23 cellular contexts compared by ENCODE assay signal in the genomic region with DNA sequence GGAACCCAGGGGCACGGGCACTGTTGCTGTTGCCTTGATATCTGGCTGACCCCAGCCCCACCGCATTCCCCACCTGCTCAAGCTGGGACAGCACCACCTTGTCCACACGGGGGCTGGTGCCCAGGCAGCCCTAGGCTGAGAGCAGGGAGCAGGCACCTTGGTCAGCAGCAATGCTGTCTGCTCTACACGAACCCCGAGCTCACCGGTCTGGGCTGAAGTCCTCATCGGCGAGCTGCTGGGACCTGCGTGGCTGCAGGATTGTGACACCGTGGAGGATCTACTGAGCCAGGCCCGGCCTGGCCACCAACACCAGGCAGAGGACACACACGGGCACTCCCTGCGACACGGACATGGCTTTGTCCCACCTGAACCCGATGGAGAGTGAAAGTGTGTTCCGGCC.
DNase-seq lines count a peak whose midpoint lies in the region; ATAC-seq, FAIRE-seq and TF ChIP-seq lines count a peak whose summit lies in the region.
"Had no signal": no experiment of that assay in that cellular context is flagged by ENCODE, and none has a peak within 500 bp of the region (broad histone marks: within the 10 kb centered on the region; RNA-seq: fewer than 3 reads in every experiment).

No MANE protein-coding gene starts in this region.

- no TSS peak for BruUV-seq in HepG2 (replicated peaks; lab: Mats Ljungman, UMichigan)

- H2BK120ac ChIP-seq in neuronal stem cell (ENCODE audit: low read depth, low read length): no peak overlapping the region

- peak overlapping the region; percentile 64 for H3K18ac ChIP-seq in neuronal stem cell (ENCODE audit: low read length)

- H3K79me2 ChIP-seq in HepG2 (ENCODE audit: insufficient read depth, low read length): no peaks in the 10 kb centered on the region

- H3K9me3 Mint-ChIP-seq in WTC11: no peaks in the 10 kb centered on the region
- H3K9me3 Mint-ChIP-seq: CD4-positive, alpha-beta T cell; CD8-positive, alpha-beta T cell had no signal

- H3K14ac ChIP-seq in neuronal stem cell (ENCODE audit: low read length): no peak overlapping the region

- TF ChIP-seq CTCF in HepG2 (CRISPR knock-in tag; IDR thresholded peaks at IDR 0.05) (no peak), right lobe of liver (IDR thresholded peaks at IDR 0.05) (no peak), WTC11 (IDR thresholded peaks at IDR 0.05) (no peak), body of pancreas (IDR thresholded peaks at IDR 0.05) (no peak)

- H2AFZ ChIP-seq in HepG2 (ENCODE audit: low read length) (no peak overlapping the region), neuronal stem cell (ENCODE audit: low read length) (no peak overlapping the region)

- intact Hi-C loops in HepG2 (cut with micrococcal nuclease; ENCODE audit: unreplicated experiment): no loop called here
- intact Hi-C loops in right lobe of liver (cut with DNase I): no loop called here
- intact Hi-C loops in body of pancreas (cut with DNase I): no loop called here

- CTCF ChIA-PET in HepG2 (lab: Yijun Ruan, JAX; ENCODE audit: low intra/inter-chr PET ratio, low total read pairs) (no interaction called here), WTC11 (lab: Charles Lee) (interaction anchor here (1.5 kb wide), 1 partner anchor 18 kb away, joined by 3 read pairs; no protein-coding TSS in a partner anchor)

- no peaks in the 10 kb centered on the region for H3K36me3 ChIP-seq in HepG2 (replicated peaks in 1 of 2; ENCODE audit: control insufficient read depth in 1 of 2, insufficient read depth in 2 of 2, low read length in 2 of 2)
- H3K36me3 ChIP-seq in right lobe of liver: no peaks in the 10 kb centered on the region
- H3K36me3 ChIP-seq in neuronal stem cell (replicated peaks in 1 of 2; ENCODE audit: control insufficient read depth in 2 of 2, insufficient read depth in 2 of 2, low read length in 2 of 2): no peaks in the 10 kb centered on the region
- H3K36me3 ChIP-seq in body of pancreas (replicated peaks in 1 of 2; ENCODE audit: insufficient read depth in 1 of 2, low read depth in 2 of 2): no peaks in the 10 kb centered on the region
- H3K36me3 ChIP-seq: BLaER1 treated with 17β-estradiol and CSF1 and Interleukin-3, amounts not matched to agents 10 nM and 100 nM had no signal

- 13% methylated on average over 6 of the region's 16 CpGs for WGBS in HepG2 (ENCODE audit: low lambda C conversion rate)
- WGBS in right lobe of liver (ENCODE audit: insufficient coverage, low coverage, low lambda C conversion rate, missing lambda C conversion rate): no CpG with 5 or more reads among the region's 16 CpGs
- no CpG with 5 or more reads among the region's 16 CpGs for WGBS in neuronal stem cell (ENCODE audit: extremely low coverage in 2 of 2, insufficient read length in 2 of 2, insufficient replicate concordance in 1 of 2), 2 donors
- WGBS in body of pancreas, 2 donors: 61% methylated on average over 16 of the region's 16 CpGs; no CpG with 5 or more reads in 1 of the 2 donors

- TF ChIP-seq EP300 in HepG2 (IDR thresholded peaks at IDR 0.05; ENCODE audit: low read depth in 2 of 2, low read length in 2 of 2) (no peak), HepG2 (CRISPR knock-in tag; IDR thresholded peaks at IDR 0.05; ENCODE audit: borderline replicate concordance) (no peak), Ishikawa (IDR thresholded peaks at IDR 0.05; ENCODE audit: borderline replicate concordance) (no peak)

- peak overlapping the region; percentile 49 for H2BK12ac ChIP-seq in neuronal stem cell (ENCODE audit: low read length)

- in situ Hi-C loops in HepG2 (cut with HindIII; ENCODE audit: extremely low pct_ligation_motif_present, low pct_unique_long_range_greater_than_20kb): no loop called here

- H2BK5ac ChIP-seq in neuronal stem cell (ENCODE audit: low read length): peak overlapping the region; percentile 24

- H4K20me1 ChIP-seq in HepG2 (ENCODE audit: insufficient read depth, low read length): no peaks in the 10 kb centered on the region

- no peak overlapping the region for H4K91ac ChIP-seq in neuronal stem cell (ENCODE audit: low read depth, low read length, poor library complexity)

- no peak for DNase-seq in HepG2 (ENCODE audit: low spot score)
- no peak for DNase-seq in right lobe of liver
- no peak for DNase-seq in WTC11 (ENCODE audit: low spot score)
- DNase-seq in neuronal stem cell (ENCODE audit: low spot score): no peak
- DNase-seq in body of pancreas: no peak
- DNase-seq in dedifferentiated amniotic fluid mesenchymal stem cell (ENCODE audit: extremely low spot score): no peak
- no peak for DNase-seq in SHP77 treated with DMSO at 0.1 percent for 48 hours (lab: John Stamatoyannopoulos, UW)
- DNase-seq: ACHN; Caco-2; Calu3; CD4-positive, alpha-beta T cell; CD8-positive, alpha-beta T cell; DMS79 treated with DMSO at 0.1 percent for 48 hours; GF-D8 had no signal

- peak overlapping the region; percentile 63 for H2AK5ac ChIP-seq in neuronal stem cell (ENCODE audit: low read depth, low read length)

- no peak overlapping the region for H4K8ac ChIP-seq in neuronal stem cell (ENCODE audit: low read depth, low read length)

- no peaks in the 10 kb centered on the region for H3K36me3 Mint-ChIP-seq in WTC11
- H3K36me3 Mint-ChIP-seq: CD8-positive, alpha-beta T cell had no signal

- H3K9me3 ChIP-seq in HepG2 (ENCODE audit: low read length) (no peaks in the 10 kb centered on the region), right lobe of liver (no peaks in the 10 kb centered on the region), neuronal stem cell (replicated peaks in 1 of 2; ENCODE audit: control insufficient read depth in 2 of 2, insufficient read depth in 1 of 2, low read depth in 1 of 2, low read length in 2 of 2) (no peaks in the 10 kb centered on the region), body of pancreas (no peaks in the 10 kb centered on the region)
- H3K9me3 ChIP-seq: BLaER1 treated with 17β-estradiol and CSF1 and Interleukin-3, amounts not matched to agents 10 nM and 100 nM; Caco-2 had no signal

- POLR2A ChIA-PET in HepG2 (lab: Yijun Ruan, JAX): no interaction called here
- POLR2A ChIA-PET in WTC11 (lab: Charles Lee): interaction anchor here (0.6 kb wide), 1 partner anchor 854 kb away, joined by 5 read pairs; no protein-coding TSS in a partner anchor

- H3K27ac Mint-ChIP-seq in WTC11: no peak overlapping the region
- H3K27ac Mint-ChIP-seq: B cell; CD4-positive, alpha-beta T cell; CD8-positive, alpha-beta T cell had no signal

- peaks cover 1% of the 10 kb centered on the region for H3K79me1 ChIP-seq in neuronal stem cell (ENCODE audit: low read depth, low read length)

- no peak overlapping the region for H3K4me3 ChIP-seq in HepG2 (replicated peaks in 1 of 3; ENCODE audit: insufficient read depth in 1 of 3, low read depth in 2 of 3, low read length in 3 of 3)
- H3K4me3 ChIP-seq in right lobe of liver: no peak overlapping the region
- H3K4me3 ChIP-seq in neuronal stem cell (ENCODE audit: low read length in 2 of 2): no peak overlapping the region
- no peak overlapping the region for H3K4me3 ChIP-seq in body of pancreas
- H3K4me3 ChIP-seq: BLaER1 treated with 17β-estradiol and CSF1 and Interleukin-3, amounts not matched to agents 10 nM and 100 nM had no signal

- H3K4me2 ChIP-seq in HepG2 (ENCODE audit: low read depth, low read length): no peak overlapping the region
- no peak overlapping the region for H3K4me2 ChIP-seq in neuronal stem cell (ENCODE audit: insufficient read depth, low read length, poor library complexity, severe bottlenecking)
- H3K4me2 ChIP-seq: BLaER1 treated with 17β-estradiol and CSF1 and Interleukin-3, amounts not matched to agents 10 nM and 100 nM had no signal

- H3K23ac ChIP-seq in neuronal stem cell (ENCODE audit: low read depth, low read length, poor library complexity): peak overlapping the region; percentile 65

- no peak overlapping the region for H3K9ac ChIP-seq in HepG2 (ENCODE audit: insufficient read depth, low read depth, low read length)
- no peak overlapping the region for H3K9ac ChIP-seq in neuronal stem cell (ENCODE audit: low read depth, low read length, poor library complexity)
- H3K9ac ChIP-seq: BLaER1 treated with 17β-estradiol and CSF1 and Interleukin-3, amounts not matched to agents 10 nM and 100 nM had no signal

- no peaks in the 10 kb centered on the region for H3K4me1 Mint-ChIP-seq in WTC11
- H3K4me1 Mint-ChIP-seq: B cell had no signal

- no peak for FAIRE-seq in HepG2 (lab: Jason Lieb, UNC)
- FAIRE-seq: D721Med, G401.6, GM12891, GM19239 had no signal

- TF ChIP-seq POLR2A in HepG2 (IDR thresholded peaks at IDR 0.05; ENCODE audit: insufficient read depth in 1 of 2, low read depth in 2 of 2, low read length in 2 of 2): no peak
- TF ChIP-seq POLR2A in right lobe of liver (IDR thresholded peaks at IDR 0.05): no peak
- no peak for TF ChIP-seq POLR2A in body of pancreas (IDR thresholded peaks at IDR 0.05)

- H3K27me3 ChIP-seq in HepG2 (ENCODE audit: control insufficient read depth in 1 of 2, insufficient read depth in 2 of 2, low read length in 2 of 2): peaks cover 21 to 82% of the 10 kb centered on the region in 2 experiments
- no peaks in the 10 kb centered on the region for H3K27me3 ChIP-seq in right lobe of liver
- peaks cover 0 to 37% (median 0%) of the 10 kb centered on the region in 3 experiments for H3K27me3 ChIP-seq in neuronal stem cell (ENCODE audit: control insufficient read depth in 3 of 3, insufficient read depth in 3 of 3, low read depth in 1 of 3, low read length in 3 of 3)
- no peaks in the 10 kb centered on the region for H3K27me3 ChIP-seq in body of pancreas
- H3K27me3 ChIP-seq: BLaER1 treated with 17β-estradiol and CSF1 and Interleukin-3, amounts not matched to agents 10 nM and 100 nM had no signal

- ATAC-seq in HepG2 (peak; percentile 37), right lobe of liver (no peak), WTC11 (no peak), body of pancreas (no peak)
- ATAC-seq: CD8-positive, alpha-beta T cell had no signal

- no peaks in the 10 kb centered on the region for H3K27me3 Mint-ChIP-seq in WTC11 (ENCODE audit: low read depth)
- H3K27me3 Mint-ChIP-seq: B cell; CD4-positive, alpha-beta T cell had no signal

- TF ChIP-seq RAD21 in HepG2 (CRISPR knock-in tag; IDR thresholded peaks at IDR 0.05) (no peak), Ishikawa (IDR thresholded peaks at IDR 0.05; ENCODE audit: low read depth) (no peak)

- no peak overlapping the region for H3K4ac ChIP-seq in neuronal stem cell (ENCODE audit: low read length)

- H3K27ac ChIP-seq in HepG2 (ENCODE audit: extremely low read length, insufficient read depth, low read length) (no peak overlapping the region), right lobe of liver (no peak overlapping the region), neuronal stem cell (replicated peaks; ENCODE audit: low read length) (no peak overlapping the region), body of pancreas (no peak overlapping the region)
- H3K27ac ChIP-seq: 22Rv1; BLaER1 treated with 17β-estradiol and CSF1 and Interleukin-3, amounts not matched to agents 10 nM and 100 nM; C4-2B had no signal

- H2BK15ac ChIP-seq in neuronal stem cell (ENCODE audit: low read length): peak overlapping the region; percentile 79

- no peaks in the 10 kb centered on the region for H3K4me1 ChIP-seq in HepG2 (ENCODE audit: insufficient read depth, low read length)
- no peaks in the 10 kb centered on the region for H3K4me1 ChIP-seq in right lobe of liver
- H3K4me1 ChIP-seq in neuronal stem cell (ENCODE audit: control insufficient read depth in 2 of 2, insufficient read depth in 1 of 2, low read depth in 1 of 2, low read length in 2 of 2): no peaks in the 10 kb centered on the region
- H3K4me1 ChIP-seq in body of pancreas: no peaks in the 10 kb centered on the region
- H3K4me1 ChIP-seq: BLaER1 treated with 17β-estradiol and CSF1 and Interleukin-3, amounts not matched to agents 10 nM and 100 nM; Caco-2 had no signal

- H3K4me3 Mint-ChIP-seq in WTC11: no peak overlapping the region
- H3K4me3 Mint-ChIP-seq: B cell; CD4-positive, alpha-beta T cell; CD8-positive, alpha-beta T cell had no signal
